14 cellular contexts compared by ENCODE assay signal in genomic region chr4:57550143-57550542, GRCh38.
"Had no signal": no experiment of that assay in that cellular context is flagged by ENCODE, and none has a peak within 500 bp of the region (broad histone marks: within the 10 kb centered on the region; RNA-seq: fewer than 3 reads in every experiment).

No MANE protein-coding gene starts in this region.

- H3K4me1 Mint-ChIP-seq: activated CD4-positive, alpha-beta memory T cell treated with anti-CD3 and anti-CD28 coated beads, Interleukin-2, amount 10 ng/mL, durations not matched to agents 7 days and 5 days; activated CD4-positive, alpha-beta T cell treated with anti-CD3 and anti-CD28 coated beads for 36 hours; activated naive CD8-positive, alpha-beta T cell treated with anti-CD3 and anti-CD28 coated beads, Interleukin-2, amount 10 ng/mL, durations not matched to agents 7 days and 5 days had no signal

- H3K27me3 Mint-ChIP-seq: activated CD4-positive, alpha-beta memory T cell treated with anti-CD3 and anti-CD28 coated beads, Interleukin-2, amount 10 ng/mL, durations not matched to agents 7 days and 5 days; activated CD4-positive, alpha-beta T cell treated with anti-CD3 and anti-CD28 coated beads for 36 hours; activated naive CD8-positive, alpha-beta T cell treated with anti-CD3 and anti-CD28 coated beads, Interleukin-2, amount 10 ng/mL, durations not matched to agents 7 days and 5 days; natural killer cell treated with Interleukin-12 subunit alpha and Interleukin-12 subunit beta and Interleukin-15 and Interleukin-18, amount 100 ng/mL, for 72 hours had no signal

- H3K36me3 ChIP-seq: sigmoid colon, upper lobe of left lung had no signal

- H3K4me3 Mint-ChIP-seq: activated CD4-positive, alpha-beta memory T cell treated with anti-CD3 and anti-CD28 coated beads, Interleukin-2, amount 10 ng/mL, durations not matched to agents 7 days and 5 days; activated CD4-positive, alpha-beta T cell treated with anti-CD3 and anti-CD28 coated beads for 36 hours; activated naive CD8-positive, alpha-beta T cell treated with anti-CD3 and anti-CD28 coated beads, Interleukin-2, amount 10 ng/mL, durations not matched to agents 7 days and 5 days; natural killer cell treated with Interleukin-12 subunit alpha and Interleukin-12 subunit beta and Interleukin-15 and Interleukin-18, amount 100 ng/mL, for 72 hours had no signal

- H3K27me3 ChIP-seq: dorsolateral prefrontal cortex, sigmoid colon, upper lobe of left lung had no signal

- H3K4me3 ChIP-seq: dorsolateral prefrontal cortex, sigmoid colon, upper lobe of left lung had no signal

- ATAC-seq: activated CD4-positive, alpha-beta T cell treated with anti-CD3 and anti-CD28 coated beads for 36 hours; left lobe of liver; natural killer cell treated with Interleukin-12 subunit alpha and Interleukin-12 subunit beta and Interleukin-15 and Interleukin-18, amount 100 ng/mL, for 72 hours had no signal

- H3K27ac ChIP-seq: dorsolateral prefrontal cortex, sigmoid colon, upper lobe of left lung had no signal

- H3K36me3 Mint-ChIP-seq: activated naive CD8-positive, alpha-beta T cell treated with anti-CD3 and anti-CD28 coated beads, Interleukin-2, amount 10 ng/mL, durations not matched to agents 7 days and 5 days; natural killer cell treated with Interleukin-12 subunit alpha and Interleukin-12 subunit beta and Interleukin-15 and Interleukin-18, amount 100 ng/mL, for 72 hours had no signal

- H3K9me3 Mint-ChIP-seq: activated naive CD8-positive, alpha-beta T cell treated with anti-CD3 and anti-CD28 coated beads, Interleukin-2, amount 10 ng/mL, durations not matched to agents 7 days and 5 days had no signal

- H3K4me1 ChIP-seq: sigmoid colon, upper lobe of left lung had no signal

- DNase-seq: activated CD4-positive, alpha-beta memory T cell treated with anti-CD3 and anti-CD28 coated beads, Interleukin-2, amount 10 ng/mL, durations not matched to agents 7 days and 5 days; activated CD4-positive, alpha-beta T cell treated with anti-CD3 and anti-CD28 coated beads for 36 hours; activated gamma-delta T cell; activated naive CD8-positive, alpha-beta T cell treated with anti-CD3 and anti-CD28 coated beads, Interleukin-2, amount 10 ng/mL, durations not matched to agents 7 days and 5 days; activated T-cell treated with anti-CD3 and anti-CD28 coated beads, Interleukin-2, amount 50 U/mL, for 48 hours; aorta; sigmoid colon; stimulated activated CD4-positive, alpha-beta T cell treated with anti-CD3 and anti-CD28 coated beads, Interleukin-12 subunit alpha, Interleukin-12 subunit beta, amount 100 ng/mL, for 4 hours; stimulated activated naive CD4-positive, alpha-beta T cell treated with Interleukin-2 at 50 U/mL for 16 hours; T-helper 9 cell; upper lobe of left lung had no signal

- H3K27ac Mint-ChIP-seq: activated CD4-positive, alpha-beta memory T cell treated with anti-CD3 and anti-CD28 coated beads, Interleukin-2, amount 10 ng/mL, durations not matched to agents 7 days and 5 days; activated CD4-positive, alpha-beta T cell treated with anti-CD3 and anti-CD28 coated beads for 36 hours; activated naive CD8-positive, alpha-beta T cell treated with anti-CD3 and anti-CD28 coated beads, Interleukin-2, amount 10 ng/mL, durations not matched to agents 7 days and 5 days; natural killer cell treated with Interleukin-12 subunit alpha and Interleukin-12 subunit beta and Interleukin-15 and Interleukin-18, amount 100 ng/mL, for 72 hours had no signal

- H3K9me3 ChIP-seq: sigmoid colon, upper lobe of left lung had no signal
